ENCODE assay signal across 10 cellular contexts in genomic region chr1:1316199-1316598, GRCh38. TPM values are rescaled to one million over a fixed set of nuclear protein-coding genes. Genes with fewer than 3 reads are reported as not detected.
DNase-seq lines count a peak whose midpoint lies in the region; ATAC-seq, FAIRE-seq and TF ChIP-seq lines count a peak whose summit lies in the region.
"Not testable (repeated sequence)": the region's sequence is repeated elsewhere in the genome, so short reads cannot be mapped to it uniquely, and the experiment has no call there.
"Had no signal": no experiment of that assay in that cellular context is flagged by ENCODE, and none has a peak within 500 bp of the region (broad histone marks: within the 10 kb centered on the region; RNA-seq: fewer than 3 reads in every experiment).

No MANE protein-coding gene starts in this region.

- not testable (repeated sequence) for TF ChIP-seq RAD21 in K562 (CRISPR knock-in tag; conservative IDR thresholded peaks at IDR 0.05 in 1 of 2, IDR thresholded peaks at IDR 0.05 in 1 of 2)

- peaks cover 15% of the 10 kb centered on the region for H3K27me3 Mint-ChIP-seq in HFFc6 (ENCODE audit: insufficient read depth)
- H3K27me3 Mint-ChIP-seq in nephron progenitor cell (ENCODE audit: low read depth, poor library complexity); osteocyte (ENCODE audit: unreplicated experiment): not testable (repeated sequence)

- BruUV-seq in K562 (replicated peaks; lab: Mats Ljungman, UMichigan); endothelial cell of umbilical vein (replicated peaks; lab: Mats Ljungman, UMichigan): not testable (repeated sequence)

- in situ Hi-C loops in K562 (cut with MboI): not testable (repeated sequence)

- dilution Hi-C loops in endothelial cell of umbilical vein (cut with MboI; ENCODE audit: extremely low pct_ligation_motif_present, low sequenced_read_pairs): not testable (repeated sequence)

- POLR2A ChIA-PET in K562 (lab: Yijun Ruan, JAX): interaction anchor here (0.8 kb wide), 1 partner anchor 22 kb away, joined by 3 read pairs; no protein-coding TSS in a partner anchor
- POLR2A ChIA-PET in endothelial cell of umbilical vein (lab: Charles Lee): not testable (repeated sequence)

- WGBS in K562 (ENCODE audit: insufficient coverage, low coverage, missing lambda C conversion rate): 90% methylated on average over 8 of the region's 8 CpGs

- H3K27ac Mint-ChIP-seq in HFFc6: peak overlapping the region; percentile 42; the same call in 1 of the 2 replicates
- peak overlapping the region; percentile 79 for H3K27ac Mint-ChIP-seq in nephron progenitor cell
- peak overlapping the region; percentile 18 for H3K27ac Mint-ChIP-seq in osteocyte (ENCODE audit: unreplicated experiment)

- peaks cover 43% of the 10 kb centered on the region for H3K79me2 ChIP-seq in K562 (ENCODE audit: control insufficient read depth, insufficient read depth, low read length)
- peaks cover 18% of the 10 kb centered on the region for H3K79me2 ChIP-seq in endothelial cell of umbilical vein (ENCODE audit: control insufficient read depth, insufficient read depth, low read length)

- peak; percentile 73 for TF ChIP-seq POLR2A in K562 (conservative IDR thresholded peaks at IDR 0.05)
- not testable (repeated sequence) for TF ChIP-seq POLR2A in endothelial cell of umbilical vein (IDR thresholded peaks at IDR 0.05; ENCODE audit: low read depth, low read length); vagina (IDR thresholded peaks at IDR 0.05)

- ATAC-seq in K562: not testable (repeated sequence)

- H3K36me3 Mint-ChIP-seq in HFFc6 (ENCODE audit: low read depth): not testable (repeated sequence)
- H3K36me3 Mint-ChIP-seq in nephron progenitor cell (ENCODE audit: low read depth) (peaks cover 26% of the 10 kb centered on the region), osteocyte (ENCODE audit: unreplicated experiment) (peaks cover 15% of the 10 kb centered on the region)

- H3K27ac ChIP-seq in 22Rv1: peak overlapping the region; percentile 83
- peak overlapping the region; percentile 65 for H3K27ac ChIP-seq in WERI-Rb-1
- H3K27ac ChIP-seq in K562 (ENCODE audit: extremely low read depth, low read depth, low read length): 0 out of 3 replicates have a peak overlapping the region, but pooled peaks have one; percentile 10
- H3K27ac ChIP-seq in endothelial cell of umbilical vein (ENCODE audit: insufficient read depth, low read depth, low read length): not testable (repeated sequence)
- H3K27ac ChIP-seq in vagina: peak overlapping the region; percentile 72

- peak; percentile 26 for FAIRE-seq in K562 (lab: Jason Lieb, UNC)
- FAIRE-seq in endothelial cell of umbilical vein (lab: Jason Lieb, UNC): peak; percentile 24

- not testable (repeated sequence) for H3K27me3 ChIP-seq in WERI-Rb-1 (ENCODE audit: insufficient read depth, low read depth, severe bottlenecking); K562 (ENCODE audit: control insufficient read depth in 2 of 2, insufficient read depth in 2 of 2, low read length in 2 of 2); endothelial cell of umbilical vein (ENCODE audit: control insufficient read depth in 2 of 2, insufficient read depth in 2 of 2, low read length in 2 of 2); vagina

- peaks cover 13% of the 10 kb centered on the region for H3K9me1 ChIP-seq in K562 (ENCODE audit: control insufficient read depth, insufficient read depth, low read length)
- not testable (repeated sequence) for H3K9me1 ChIP-seq in endothelial cell of umbilical vein (replicated peaks; ENCODE audit: control insufficient read depth, extremely low read depth, insufficient read depth, low read length)

- not testable (repeated sequence) for H2AFZ ChIP-seq in K562 (ENCODE audit: low read depth, low read length); endothelial cell of umbilical vein (ENCODE audit: low read depth, low read length)

- TF ChIP-seq CTCF in 22Rv1 (IDR thresholded peaks at IDR 0.05); HFFc6 (IDR thresholded peaks at IDR 0.05); WERI-Rb-1 (IDR thresholded peaks at IDR 0.05; ENCODE audit: low read depth, low read length); K562 (IDR thresholded peaks at IDR 0.05 in 2 of 3, conservative IDR thresholded peaks at IDR 0.05 in 1 of 3; ENCODE audit: insufficient read depth in 2 of 3, low read depth in 1 of 3, low read length in 3 of 3); endothelial cell of umbilical vein (IDR thresholded peaks at IDR 0.05; ENCODE audit: extremely low read depth in 1 of 2, insufficient read depth in 1 of 2, low read depth in 1 of 2, low read length in 2 of 2); nephron progenitor cell (IDR thresholded peaks at IDR 0.05); osteocyte (IDR thresholded peaks at IDR 0.05); vagina (IDR thresholded peaks at IDR 0.05): not testable (repeated sequence)

- H3K4me3 ChIP-seq in WERI-Rb-1 (ENCODE audit: low read depth, low read length); K562; endothelial cell of umbilical vein (replicated peaks in 1 of 3; ENCODE audit: insufficient read depth in 1 of 3, low read depth in 1 of 3, low read length in 3 of 3); vagina: not testable (repeated sequence)

- not testable (repeated sequence) for H3K9me3 ChIP-seq in WERI-Rb-1 (ENCODE audit: severe bottlenecking); K562 (replicated peaks; ENCODE audit: control insufficient read depth, insufficient read depth, low read depth, low read length); endothelial cell of umbilical vein (replicated peaks; ENCODE audit: control insufficient read depth, insufficient read depth, low read length); vagina

- H3K9ac ChIP-seq in K562 (ENCODE audit: insufficient read depth in 1 of 2, low read depth in 2 of 2, low read length in 2 of 2); endothelial cell of umbilical vein (replicated peaks; ENCODE audit: extremely low read depth, insufficient read depth, low read length): not testable (repeated sequence)

- H3K4me3 Mint-ChIP-seq in HFFc6; nephron progenitor cell; osteocyte (ENCODE audit: unreplicated experiment): not testable (repeated sequence)

- intact Hi-C loops in K562 (cut with micrococcal nuclease); endothelial cell of umbilical vein (cut with micrococcal nuclease); vagina (cut with DNase I): not testable (repeated sequence)

- not testable (repeated sequence) for TF ChIP-seq EP300 in K562 (IDR thresholded peaks at IDR 0.05; ENCODE audit: low read length)

- H3K4me1 ChIP-seq in K562 (replicated peaks in 1 of 2; ENCODE audit: control insufficient read depth in 2 of 2, insufficient read depth in 2 of 2, low read length in 2 of 2) (peaks cover 27 to 88% of the 10 kb centered on the region in 2 experiments), vagina (peaks cover 30% of the 10 kb centered on the region)
- H3K4me1 ChIP-seq in endothelial cell of umbilical vein (ENCODE audit: control insufficient read depth, extremely low read depth, insufficient read depth, low read length): not testable (repeated sequence)

- H3K36me3 ChIP-seq in WERI-Rb-1 (peaks cover 93% of the 10 kb centered on the region), K562 (ENCODE audit: control insufficient read depth, insufficient read depth, low read length) (peaks cover 89% of the 10 kb centered on the region), endothelial cell of umbilical vein (ENCODE audit: control insufficient read depth in 2 of 2, extremely low read depth in 1 of 2, insufficient read depth in 2 of 2, low read length in 2 of 2) (peaks cover 0 to 41% of the 10 kb centered on the region in 2 experiments), vagina (peaks cover 0 to 53% of the 10 kb centered on the region in 2 donors)

- H3K4me2 ChIP-seq in K562 (ENCODE audit: insufficient read depth, low read length); endothelial cell of umbilical vein (ENCODE audit: insufficient read depth, low read length): not testable (repeated sequence)

- CTCF ChIA-PET in K562 (lab: Yijun Ruan, JAX; ENCODE audit: low intra/inter-chr PET ratio); endothelial cell of umbilical vein (lab: Charles Lee): not testable (repeated sequence)

- H4K20me1 ChIP-seq in K562 (replicated peaks; ENCODE audit: control insufficient read depth, insufficient read depth, low read length): peaks cover 28% of the 10 kb centered on the region
- not testable (repeated sequence) for H4K20me1 ChIP-seq in endothelial cell of umbilical vein (replicated peaks; ENCODE audit: control insufficient read depth, extremely low read depth, insufficient read depth, low read length)

- H3K4me1 Mint-ChIP-seq in HFFc6 (ENCODE audit: low read depth) (peaks cover 25% of the 10 kb centered on the region), nephron progenitor cell (peaks cover 43% of the 10 kb centered on the region), osteocyte (ENCODE audit: unreplicated experiment) (peaks cover 14% of the 10 kb centered on the region)

- not testable (repeated sequence) for H3K9me3 Mint-ChIP-seq in HFFc6; nephron progenitor cell; osteocyte (ENCODE audit: unreplicated experiment)

- DNase-seq in HFFc6; WERI-Rb-1; K562 (ENCODE audit: extremely low read depth in 1 of 4, low spot score in 3 of 4); endothelial cell of umbilical vein (ENCODE audit: low read depth, low spot score); nephron progenitor cell; osteocyte (ENCODE audit: extremely low spot score, unreplicated experiment); vagina (ENCODE audit: extremely low spot score in 2 of 2): not testable (repeated sequence)

RNA-seq across cellular contexts. Expression of gene PUSL1, which starts 7.8 kb away (rescaled TPM):
- total RNA-seq in HFFc6 (2021; fragmentation: NEBNext Ultra II Directional; extraction: Animal tissue kit (Norgen Biotek cat#: 25700)): 10 to 100 TPM; 23.5 to 28.7 (median 25.6) TPM
- 13.3 and 63.1 TPM in 2 replicates for total RNA-seq in K562 (2011; cell fraction: chromatin; rRNA removed; ENCODE audit: low replicate concordance)
- total RNA-seq in K562 (2011; cell fraction: nucleolus; rRNA removed): 74.5 and 90.1 TPM in 2 replicates
- 23.2 and 31.2 TPM in 2 replicates for total RNA-seq in K562 (2011; cell fraction: nucleoplasm; rRNA removed)
- total RNA-seq in K562 (2014; rRNA removed) (86.9 and 103 TPM in 2 replicates), K562 (2014; rRNA removed; fragmentation: Illumina TruSeq; extraction: Trizol) (5.6 and 7.0 TPM in 2 replicates), K562 (2015; rRNA removed; fragmentation: Illumina TruSeq; extraction: Trizol) (29.7 and 31.4 TPM in 2 replicates), K562 (2021) (80.1 and 83.0 TPM in 2 replicates), endothelial cell of umbilical vein (16.6 and 18.8 TPM in 2 replicates), osteocyte (21.5 and 22.1 TPM in 2 replicates), vagina (31.2 TPM)
- polyA plus RNA-seq in K562 (2011; rRNA removed) (13.6 and 22.4 TPM in 2 replicates), K562 (2014; fragmentation: Illumina TruSeq; extraction: Trizol) (10.5 and 25.1 TPM in 2 replicates), K562 (2014; fragmentation: Nextera tagmentation; extraction: Ambion mirVana) (1 to 10 TPM in 1 of 2 experiments, under 1 TPM in 1; 0.62 to 1.7 TPM), K562 (2014; rRNA removed) (68.5 and 76.0 TPM in 2 replicates), endothelial cell of umbilical vein (27.3 and 45.9 TPM in 2 replicates)
- polyA plus RNA-seq in K562 (2011; cell fraction: cytosol; rRNA removed): 29.8 and 137 TPM in 2 replicates
- 41.7 and 71.9 TPM in 2 replicates for polyA plus RNA-seq in K562 (2011; cell fraction: nucleus; rRNA removed)
- 35.1 and 53.3 TPM in 2 replicates for polyA plus RNA-seq in K562 (2012)
- polyA minus RNA-seq in K562 (2011; rRNA and poly(A)+ RNA removed): 3.5 and 5.7 TPM in 2 replicates
- polyA minus RNA-seq in K562 (2011; cell fraction: cytosol; rRNA and poly(A)+ RNA removed): 22.0 and 25.8 TPM in 2 replicates
- polyA minus RNA-seq in K562 (2011; cell fraction: nucleus; rRNA and poly(A)+ RNA removed): 33.5 and 38.2 TPM in 2 replicates
- polyA plus RNA-seq in endothelial cell of umbilical vein (2011; cell fraction: cytosol; rRNA removed): 13.4 and 21.1 TPM in 2 replicates
- polyA plus RNA-seq in endothelial cell of umbilical vein (2011; cell fraction: nucleus; rRNA removed): 13.4 and 13.7 TPM in 2 replicates
- 8.9 and 10.7 TPM in 2 replicates for polyA plus RNA-seq in endothelial cell of umbilical vein (2012)
- polyA minus RNA-seq in endothelial cell of umbilical vein: 5.5 and 8.0 TPM in 2 replicates
- polyA minus RNA-seq in endothelial cell of umbilical vein (2011; cell fraction: cytosol; rRNA and poly(A)+ RNA removed): 22.0 TPM
- polyA minus RNA-seq in endothelial cell of umbilical vein (2011; cell fraction: nucleus; rRNA and poly(A)+ RNA removed): 3.8 and 7.8 TPM in 2 replicates

RNA-seq across cellular contexts. Expression of gene INTS11, which starts 8.3 kb away (rescaled TPM):
- 10 to 100 TPM; 65.6 to 78.3 (median 69.8) TPM for total RNA-seq in HFFc6 (2021; fragmentation: NEBNext Ultra II Directional; extraction: Animal tissue kit (Norgen Biotek cat#: 25700))
- total RNA-seq in K562 (2011; cell fraction: chromatin; rRNA removed; ENCODE audit: low replicate concordance): 317 and 866 TPM in 2 replicates
- 565 and 578 TPM in 2 replicates for total RNA-seq in K562 (2011; cell fraction: nucleolus; rRNA removed)
- 402 and 440 TPM in 2 replicates for total RNA-seq in K562 (2011; cell fraction: nucleoplasm; rRNA removed)
- total RNA-seq in K562 (2014; rRNA removed) (151 and 179 TPM in 2 replicates), K562 (2014; rRNA removed; fragmentation: Illumina TruSeq; extraction: Trizol) (62.1 and 77.4 TPM in 2 replicates), K562 (2015; rRNA removed; fragmentation: Illumina TruSeq; extraction: Trizol) (85.4 and 88.8 TPM in 2 replicates), K562 (2021) (153 and 164 TPM in 2 replicates), endothelial cell of umbilical vein (127 and 132 TPM in 2 replicates), osteocyte (101 and 106 TPM in 2 replicates), vagina (142 TPM)
- polyA plus RNA-seq in K562 (2011; rRNA removed) (110 and 164 TPM in 2 replicates), K562 (2014; fragmentation: Illumina TruSeq; extraction: Trizol) (143 and 151 TPM in 2 replicates), K562 (2014; fragmentation: Nextera tagmentation; extraction: Ambion mirVana) (10 to 100 TPM in 1 of 2 experiments, 1 to 10 TPM in 1; 3.6 to 11.8 TPM), K562 (2014; rRNA removed) (183 TPM in 2 replicates), endothelial cell of umbilical vein (222 and 239 TPM in 2 replicates)
- polyA plus RNA-seq in K562 (2011; cell fraction: cytosol; rRNA removed): 195 and 300 TPM in 2 replicates
- 663 and 798 TPM in 2 replicates for polyA plus RNA-seq in K562 (2011; cell fraction: nucleus; rRNA removed)
- polyA plus RNA-seq in K562 (2012): 151 and 204 TPM in 2 replicates
- 68.4 and 103 TPM in 2 replicates for polyA minus RNA-seq in K562 (2011; rRNA and poly(A)+ RNA removed)
- 79.6 and 101 TPM in 2 replicates for polyA minus RNA-seq in K562 (2011; cell fraction: cytosol; rRNA and poly(A)+ RNA removed)
- 108 and 123 TPM in 2 replicates for polyA minus RNA-seq in K562 (2011; cell fraction: nucleus; rRNA and poly(A)+ RNA removed)
- 97.6 and 111 TPM in 2 replicates for polyA plus RNA-seq in endothelial cell of umbilical vein (2011; cell fraction: cytosol; rRNA removed)
- 382 and 418 TPM in 2 replicates for polyA plus RNA-seq in endothelial cell of umbilical vein (2011; cell fraction: nucleus; rRNA removed)
- 80.5 and 91.0 TPM in 2 replicates for polyA plus RNA-seq in endothelial cell of umbilical vein (2012)
- polyA minus RNA-seq in endothelial cell of umbilical vein: 100 and 129 TPM in 2 replicates
- 56.8 TPM for polyA minus RNA-seq in endothelial cell of umbilical vein (2011; cell fraction: cytosol; rRNA and poly(A)+ RNA removed)
- 75.0 and 129 TPM in 2 replicates for polyA minus RNA-seq in endothelial cell of umbilical vein (2011; cell fraction: nucleus; rRNA and poly(A)+ RNA removed)

RNA-seq across cellular contexts. Expression of gene CPTP, which starts 8.4 kb away (rescaled TPM):
- total RNA-seq in HFFc6 (2021; fragmentation: NEBNext Ultra II Directional; extraction: Animal tissue kit (Norgen Biotek cat#: 25700)): 10 to 100 TPM; 24.6 to 31.5 (median 26.6) TPM
- total RNA-seq in K562 (2011; cell fraction: chromatin; rRNA removed; ENCODE audit: low replicate concordance): 3.4 and 22.1 TPM in 2 replicates
- 31.8 and 32.0 TPM in 2 replicates for total RNA-seq in K562 (2011; cell fraction: nucleolus; rRNA removed)
- 11.2 and 13.9 TPM in 2 replicates for total RNA-seq in K562 (2011; cell fraction: nucleoplasm; rRNA removed)
- 21.6 and 33.4 TPM in 2 replicates for total RNA-seq in K562 (2014; rRNA removed)
- 3.0 and 3.5 TPM in 2 replicates for total RNA-seq in K562 (2014; rRNA removed; fragmentation: Illumina TruSeq; extraction: Trizol)
- total RNA-seq in K562 (2015; rRNA removed; fragmentation: Illumina TruSeq; extraction: Trizol): 8.4 and 10.1 TPM in 2 replicates
- total RNA-seq in K562 (2021): 25.4 and 25.8 TPM in 2 replicates
- 3.5 and 5.7 TPM in 2 replicates for polyA plus RNA-seq in K562 (2011; rRNA removed)
- 7.2 and 32.1 TPM in 2 replicates for polyA plus RNA-seq in K562 (2011; cell fraction: cytosol; rRNA removed)
- polyA plus RNA-seq in K562 (2011; cell fraction: nucleus; rRNA removed): 5.6 and 10.3 TPM in 2 replicates
- 14.5 and 17.3 TPM in 2 replicates for polyA plus RNA-seq in K562 (2012)
- 2.7 and 9.1 TPM in 2 replicates for polyA plus RNA-seq in K562 (2014; fragmentation: Illumina TruSeq; extraction: Trizol)
- polyA plus RNA-seq in K562 (2014; fragmentation: Nextera tagmentation; extraction: Ambion mirVana): under 1 TPM; 0.11 to 0.20 TPM
- polyA plus RNA-seq in K562 (2014; rRNA removed): 12.4 and 12.9 TPM in 2 replicates
- 2.1 and 2.4 TPM in 2 replicates for polyA minus RNA-seq in K562 (2011; rRNA and poly(A)+ RNA removed)
- 9.2 and 12.1 TPM in 2 replicates for polyA minus RNA-seq in K562 (2011; cell fraction: cytosol; rRNA and poly(A)+ RNA removed)
- 14.0 and 17.8 TPM in 2 replicates for polyA minus RNA-seq in K562 (2011; cell fraction: nucleus; rRNA and poly(A)+ RNA removed)
- total RNA-seq in endothelial cell of umbilical vein: 25.1 and 29.5 TPM in 2 replicates
- polyA plus RNA-seq in endothelial cell of umbilical vein: 20.9 and 29.6 TPM in 2 replicates
- polyA plus RNA-seq in endothelial cell of umbilical vein (2011; cell fraction: cytosol; rRNA removed): 11.7 and 19.1 TPM in 2 replicates
- 6.7 and 8.2 TPM in 2 replicates for polyA plus RNA-seq in endothelial cell of umbilical vein (2011; cell fraction: nucleus; rRNA removed)
- 10.1 and 15.4 TPM in 2 replicates for polyA plus RNA-seq in endothelial cell of umbilical vein (2012)
- 6.5 and 10.8 TPM in 2 replicates for polyA minus RNA-seq in endothelial cell of umbilical vein
- polyA minus RNA-seq in endothelial cell of umbilical vein (2011; cell fraction: cytosol; rRNA and poly(A)+ RNA removed): 36.8 TPM
- 7.1 and 11.4 TPM in 2 replicates for polyA minus RNA-seq in endothelial cell of umbilical vein (2011; cell fraction: nucleus; rRNA and poly(A)+ RNA removed)
- total RNA-seq in osteocyte: 23.5 and 24.7 TPM in 2 replicates
- total RNA-seq in vagina: 20.9 TPM

RNA-seq across cellular contexts. Expression of gene ACAP3, which starts 8.5 kb away (rescaled TPM):
- 10 to 100 TPM; 39.4 to 50.8 (median 42.6) TPM for total RNA-seq in HFFc6 (2021; fragmentation: NEBNext Ultra II Directional; extraction: Animal tissue kit (Norgen Biotek cat#: 25700))
- total RNA-seq in K562 (2011; cell fraction: chromatin; rRNA removed; ENCODE audit: low replicate concordance): 140 and 407 TPM in 2 replicates
- total RNA-seq in K562 (2011; cell fraction: nucleolus; rRNA removed): 278 and 333 TPM in 2 replicates
- 136 and 156 TPM in 2 replicates for total RNA-seq in K562 (2011; cell fraction: nucleoplasm; rRNA removed)
- total RNA-seq in K562 (2014; rRNA removed) (29.6 and 33.3 TPM in 2 replicates), K562 (2014; rRNA removed; fragmentation: Illumina TruSeq; extraction: Trizol) (1.9 and 3.5 TPM in 2 replicates), K562 (2015; rRNA removed; fragmentation: Illumina TruSeq; extraction: Trizol) (14.0 and 15.2 TPM in 2 replicates), K562 (2021) (44.1 and 49.0 TPM in 2 replicates), endothelial cell of umbilical vein (39.0 and 43.0 TPM in 2 replicates), osteocyte (62.7 and 73.8 TPM in 2 replicates), vagina (68.5 TPM)
- polyA plus RNA-seq in K562 (2011; rRNA removed) (12.0 and 27.1 TPM in 2 replicates), K562 (2014; fragmentation: Illumina TruSeq; extraction: Trizol) (7.2 and 11.8 TPM in 2 replicates), K562 (2014; fragmentation: Nextera tagmentation; extraction: Ambion mirVana) (under 1 TPM; 0.01 to 0.06 TPM), K562 (2014; rRNA removed) (43.8 and 44.8 TPM in 2 replicates), endothelial cell of umbilical vein (27.8 and 41.3 TPM in 2 replicates)
- 8.5 and 20.8 TPM in 2 replicates for polyA plus RNA-seq in K562 (2011; cell fraction: cytosol; rRNA removed)
- 346 and 462 TPM in 2 replicates for polyA plus RNA-seq in K562 (2011; cell fraction: nucleus; rRNA removed)
- 38.9 and 49.6 TPM in 2 replicates for polyA plus RNA-seq in K562 (2012)
- polyA minus RNA-seq in K562 (2011; rRNA and poly(A)+ RNA removed): 6.3 and 10.7 TPM in 2 replicates
- polyA minus RNA-seq in K562 (2011; cell fraction: cytosol; rRNA and poly(A)+ RNA removed): 13.7 and 15.3 TPM in 2 replicates
- 42.4 and 46.1 TPM in 2 replicates for polyA minus RNA-seq in K562 (2011; cell fraction: nucleus; rRNA and poly(A)+ RNA removed)
- 6.7 and 11.6 TPM in 2 replicates for polyA plus RNA-seq in endothelial cell of umbilical vein (2011; cell fraction: cytosol; rRNA removed)
- polyA plus RNA-seq in endothelial cell of umbilical vein (2011; cell fraction: nucleus; rRNA removed): 306 and 358 TPM in 2 replicates
- 25.5 and 29.9 TPM in 2 replicates for polyA plus RNA-seq in endothelial cell of umbilical vein (2012)
- 22.8 and 26.4 TPM in 2 replicates for polyA minus RNA-seq in endothelial cell of umbilical vein
- polyA minus RNA-seq in endothelial cell of umbilical vein (2011; cell fraction: cytosol; rRNA and poly(A)+ RNA removed): 29.8 TPM
- 33.4 and 58.9 TPM in 2 replicates for polyA minus RNA-seq in endothelial cell of umbilical vein (2011; cell fraction: nucleus; rRNA and poly(A)+ RNA removed)

RNA-seq across cellular contexts. Expression of gene TAS1R3, which starts 14.9 kb away (rescaled TPM):
- total RNA-seq in HFFc6 (2021; fragmentation: NEBNext Ultra II Directional; extraction: Animal tissue kit (Norgen Biotek cat#: 25700)): under 1 TPM; 0.07 to 0.20 (median 0.13) TPM
- total RNA-seq in K562 (2011; cell fraction: chromatin; rRNA removed; ENCODE audit: low replicate concordance): 0.19 and 0.58 TPM in 2 replicates
- total RNA-seq in K562 (2011; cell fraction: nucleolus; rRNA removed): 0.53 and 0.67 TPM in 2 replicates
- total RNA-seq in K562 (2011; cell fraction: nucleoplasm; rRNA removed): 0.15 and 0.23 TPM in 2 replicates
- total RNA-seq in K562 (2014; rRNA removed) (0.12 TPM in 1 of 2 replicates, not detected in the other), K562 (2014; rRNA removed; fragmentation: Illumina TruSeq; extraction: Trizol) (not detected in 2 replicates), K562 (2015; rRNA removed; fragmentation: Illumina TruSeq; extraction: Trizol) (0.04 TPM in 1 of 2 replicates, not detected in the other), K562 (2021) (0.07 and 0.09 TPM in 2 replicates), endothelial cell of umbilical vein (0.37 and 0.38 TPM in 2 replicates), osteocyte (0.57 and 0.97 TPM in 2 replicates), vagina (0.74 TPM)
- polyA plus RNA-seq in K562 (2011; rRNA removed) (0.05 TPM in 1 of 2 replicates, not detected in the other), K562 (2014; fragmentation: Illumina TruSeq; extraction: Trizol) (not detected in 2 replicates), K562 (2014; fragmentation: Nextera tagmentation; extraction: Ambion mirVana) (not detected), K562 (2014; rRNA removed) (0.03 and 0.13 TPM in 2 replicates), endothelial cell of umbilical vein (0.26 and 0.38 TPM in 2 replicates)
- polyA plus RNA-seq in K562 (2011; cell fraction: cytosol; rRNA removed): 0.03 and 0.06 TPM in 2 replicates
- polyA plus RNA-seq in K562 (2011; cell fraction: nucleus; rRNA removed): 0.25 and 0.31 TPM in 2 replicates
- polyA plus RNA-seq in K562 (2012): 0.26 and 0.37 TPM in 2 replicates
- not detected in 2 replicates for polyA minus RNA-seq in K562 (2011; rRNA and poly(A)+ RNA removed)
- not detected in 2 replicates for polyA minus RNA-seq in K562 (2011; cell fraction: cytosol; rRNA and poly(A)+ RNA removed)
- polyA minus RNA-seq in K562 (2011; cell fraction: nucleus; rRNA and poly(A)+ RNA removed): 0.13 and 0.22 TPM in 2 replicates
- 0.04 and 0.08 TPM in 2 replicates for polyA plus RNA-seq in endothelial cell of umbilical vein (2011; cell fraction: cytosol; rRNA removed)
- 1.6 and 2.2 TPM in 2 replicates for polyA plus RNA-seq in endothelial cell of umbilical vein (2011; cell fraction: nucleus; rRNA removed)
- polyA plus RNA-seq in endothelial cell of umbilical vein (2012): 0.17 and 0.27 TPM in 2 replicates
- 0.19 and 0.22 TPM in 2 replicates for polyA minus RNA-seq in endothelial cell of umbilical vein
- polyA minus RNA-seq in endothelial cell of umbilical vein (2011; cell fraction: cytosol; rRNA and poly(A)+ RNA removed): 1.1 TPM
- polyA minus RNA-seq in endothelial cell of umbilical vein (2011; cell fraction: nucleus; rRNA and poly(A)+ RNA removed): 0.67 and 1.4 TPM in 2 replicates
- polyA plus RNA-seq: CD14-positive monocyte, GM23248 had no signal

Comparison
In these comparisons a context has a peak if more than half of its experiments do, and no peak if none do; other contexts are left out.
1. H3K27ac Mint-ChIP-seq: peak in every context shown above with its lines; median percentile 79 in nephron progenitor cell; 42 in HFFc6; 18 in osteocyte.